ENCODE assay signal across 1 cellular context in genomic region chr5:71810023-71810422, GRCh38.
TF ChIP-seq lines count a peak whose summit lies in the region.

No MANE protein-coding gene starts in this region.

TF ChIP-seq in GM23338, 12 proteins besides CTCF, POLR2A, EP300 and RAD21:
- TF ChIP-seq ZNF462 (CRISPR knock-in tag; IDR thresholded peaks at IDR 0.05) (no peak), EZH2 (IDR thresholded peaks at IDR 0.05; ENCODE audit: low read depth, unreplicated experiment) (no peak), STAT1 (IDR thresholded peaks at IDR 0.05; ENCODE audit: unreplicated experiment) (no peak)
TF ChIP-seq in GM23338: peak in this region for 0.
